Comparison of ENCODE assay signal across 8 cellular contexts in the genomic region with DNA sequence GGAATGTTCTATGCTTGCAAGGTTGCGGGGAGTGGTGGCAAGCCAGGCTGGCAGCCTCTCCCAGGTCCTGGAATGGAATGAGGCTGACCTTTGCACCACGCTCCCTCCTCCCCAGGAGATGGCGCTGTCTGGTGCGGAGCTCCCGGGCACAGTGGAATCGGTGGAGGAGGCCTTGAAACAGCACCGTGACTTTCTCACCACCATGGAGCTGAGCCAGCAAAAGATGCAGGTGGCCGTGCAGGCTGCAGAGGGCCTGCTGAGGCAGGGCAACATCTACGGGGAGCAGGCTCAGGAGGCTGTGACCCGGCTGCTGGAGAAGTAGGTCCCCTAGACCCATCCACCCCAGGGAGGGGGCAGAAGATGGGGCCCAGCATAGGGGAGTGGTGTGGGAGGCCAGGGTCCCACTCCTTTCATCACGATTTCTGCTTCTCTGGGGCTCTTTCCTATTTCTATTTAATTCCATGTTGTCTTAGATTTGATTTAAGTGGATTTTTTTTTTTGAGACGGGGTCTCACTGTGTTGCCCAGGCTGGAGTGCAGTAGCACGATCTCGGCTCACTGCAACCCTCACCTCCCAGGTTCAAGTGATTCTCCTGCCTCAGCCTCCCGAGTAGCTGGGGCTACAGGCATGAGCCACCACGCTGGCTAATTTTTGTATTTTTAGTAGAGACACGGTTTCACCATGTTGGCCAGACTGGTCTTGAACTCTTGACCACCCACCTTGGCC. TPM values are rescaled to one million over a fixed set of nuclear protein-coding genes. Genes with fewer than 3 reads are reported as not detected.
DNase-seq lines count a peak whose midpoint lies in the region; ATAC-seq and TF ChIP-seq lines count a peak whose summit lies in the region.

No MANE protein-coding gene starts in this region.

- no peaks in the 10 kb centered on the region for H3K36me3 ChIP-seq in MM.1S (replicated peaks; ENCODE audit: insufficient read depth, low read length)

- peak; percentile 91 for TF ChIP-seq CTCF in MM.1S (IDR thresholded peaks at IDR 0.05; ENCODE audit: low read length)

- H3K9me2 ChIP-seq in MM.1S (replicated peaks; ENCODE audit: insufficient read depth, low read length): no peaks in the 10 kb centered on the region

- H3K27me3 ChIP-seq in MM.1S (replicated peaks; ENCODE audit: insufficient read depth, low read length): peaks cover 28% of the 10 kb centered on the region
- no peaks in the 10 kb centered on the region for H3K27me3 ChIP-seq in right cardiac atrium (ENCODE audit: control insufficient read depth, insufficient read depth)

- H3K9ac ChIP-seq in MM.1S (ENCODE audit: low read length): peak overlapping the region; percentile 35; the same call in 1 of the 2 replicates

- peak overlapping the region; percentile 39; the same call in 1 of the 2 replicates for H2AFZ ChIP-seq in MM.1S (ENCODE audit: low read length)

- no peaks in the 10 kb centered on the region for H3F3A ChIP-seq in MM.1S (ENCODE audit: insufficient read depth, low read length)

- no peaks in the 10 kb centered on the region for H4K20me1 ChIP-seq in MM.1S (ENCODE audit: insufficient read depth, low read length)

- H3K4me3 ChIP-seq in MM.1S (ENCODE audit: low read length) (no peak overlapping the region; the same call in 1 of the 2 replicates), right cardiac atrium (ENCODE audit: low read length) (no peak overlapping the region)

- H3K4me2 ChIP-seq in MM.1S (ENCODE audit: low read depth, low read length): peak overlapping the region; percentile 59; the same call in 1 of the 2 replicates

- no peak overlapping the region for H3K4me3 Mint-ChIP-seq in activated naive CD8-positive, alpha-beta T cell treated with anti-CD3 and anti-CD28 coated beads, Interleukin-2, amount 50 U/mL, for 24 hours

- H3K9me3 ChIP-seq in MM.1S (replicated peaks; ENCODE audit: insufficient read depth, low read length) (no peaks in the 10 kb centered on the region), right cardiac atrium (ENCODE audit: control insufficient read depth, low read length) (no peaks in the 10 kb centered on the region)

- TF ChIP-seq POLR2A in Raji (IDR thresholded peaks at IDR 0.05; ENCODE audit: insufficient read depth, low read depth, low read length): peak; percentile 35

- intact Hi-C loops in right cardiac atrium (cut with DNase I): loop anchor here in 1 of 4 donors (5.0 kb wide), 1 partner anchor 216 kb away; no protein-coding TSS in a partner anchor

- 48% methylated on average over 17 of the region's 17 CpGs for WGBS in right cardiac atrium

- H3K9me3 Mint-ChIP-seq in activated naive CD8-positive, alpha-beta T cell treated with anti-CD3 and anti-CD28 coated beads, Interleukin-2, amount 50 U/mL, for 24 hours: no peaks in the 10 kb centered on the region

- no peaks in the 10 kb centered on the region for H3K36me3 Mint-ChIP-seq in activated naive CD8-positive, alpha-beta T cell treated with anti-CD3 and anti-CD28 coated beads, Interleukin-2, amount 50 U/mL, for 24 hours (ENCODE audit: low read depth)

- no peak overlapping the region for H3K27ac Mint-ChIP-seq in activated naive CD8-positive, alpha-beta T cell treated with anti-CD3 and anti-CD28 coated beads, Interleukin-2, amount 50 U/mL, for 24 hours

- no peak overlapping the region for H3K27ac ChIP-seq in MM.1S (ENCODE audit: low read length)
- no peak overlapping the region for H3K27ac ChIP-seq in right cardiac atrium (ENCODE audit: low read length)

- DNase-seq in ELR (ENCODE audit: low read depth) (peak; percentile 78), MM.1S (peak; percentile 89), right cardiac atrium (peak; percentile 37 to 70 (median 67)), globus pallidus (ENCODE audit: low spot score) (no peak)
- DNase-seq in activated naive CD8-positive, alpha-beta T cell treated with anti-CD3 and anti-CD28 coated beads, Interleukin-2, amount 50 U/mL, for 24 hours: peak; percentile 58
- DNase-seq in stimulated activated CD4-positive, alpha-beta T cell treated with anti-CD3 and anti-CD28 coated beads, Interleukin-1b, Interleukin-23, amount 100 ng/mL, for 48 hours: peak; percentile 67

- no peaks in the 10 kb centered on the region for H3K4me1 Mint-ChIP-seq in activated naive CD8-positive, alpha-beta T cell treated with anti-CD3 and anti-CD28 coated beads, Interleukin-2, amount 50 U/mL, for 24 hours

- ATAC-seq in activated naive CD8-positive, alpha-beta T cell treated with anti-CD3 and anti-CD28 coated beads, Interleukin-2, amount 50 U/mL, for 24 hours: peak; percentile 63
- ATAC-seq in right cardiac atrium (peak; percentile 60 to 62), GM18858 (IDR thresholded peaks at IDR 0.05; ENCODE audit: unreplicated experiment) (no peak)

- no peaks in the 10 kb centered on the region for H3K79me2 ChIP-seq in MM.1S (ENCODE audit: low read length)

- H3K4me1 ChIP-seq in MM.1S (ENCODE audit: low read length) (0 out of 2 replicates have a peak, but pooled peaks cover 2% of the 10 kb centered on the region), right cardiac atrium (ENCODE audit: control insufficient read depth, insufficient read depth, low read length) (no peaks in the 10 kb centered on the region)

- H3K27me3 Mint-ChIP-seq in activated naive CD8-positive, alpha-beta T cell treated with anti-CD3 and anti-CD28 coated beads, Interleukin-2, amount 50 U/mL, for 24 hours: peaks cover 27% of the 10 kb centered on the region

RNA-seq across cellular contexts. Expression of a gene that starts 53.2 kb away (rescaled TPM):
- 10 to 100 TPM; 19.7 to 23.0 (median 20.4) TPM for total RNA-seq in right cardiac atrium
- polyA plus RNA-seq in right cardiac atrium: 22.8 TPM

RNA-seq across cellular contexts. Expression of a gene that starts 56.7 kb away (rescaled TPM):
- 1 to 10 TPM; 3.2 to 6.4 (median 5.5) TPM for total RNA-seq in right cardiac atrium
- polyA plus RNA-seq in right cardiac atrium: 4.3 TPM

RNA-seq across cellular contexts. Expression of a gene that starts 57.9 kb away (rescaled TPM):
- total RNA-seq in right cardiac atrium: 100 to 1,000 TPM in 1 of 4 donors, 10 to 100 TPM in 3; 72.0 to 102 (median 86.2) TPM
- polyA plus RNA-seq in right cardiac atrium: 109 TPM
